9 cellular contexts compared by ENCODE assay signal in the genomic region with DNA sequence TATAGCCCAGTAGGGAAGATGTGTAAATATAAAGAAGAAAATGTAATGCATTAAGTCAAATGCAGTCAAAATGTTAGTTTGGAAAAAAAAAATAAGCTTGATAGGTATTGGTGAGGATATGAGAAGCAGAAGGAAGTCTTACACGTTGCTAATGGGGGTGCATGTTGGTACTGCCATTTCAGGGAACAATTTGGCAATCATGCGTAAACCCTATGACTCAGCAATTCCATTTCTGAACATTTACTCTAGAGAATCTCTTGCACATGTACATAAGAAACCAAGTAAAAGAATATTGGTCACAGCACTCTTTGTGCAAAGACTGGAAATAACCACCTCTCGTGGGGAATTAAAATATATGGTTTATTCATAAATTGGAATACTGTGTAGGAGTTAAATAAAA. TPM values are rescaled to one million over a fixed set of nuclear protein-coding genes. Genes with fewer than 3 reads are reported as not detected.
DNase-seq lines count a peak whose midpoint lies in the region; ATAC-seq and TF ChIP-seq lines count a peak whose summit lies in the region.
"Had no signal": no experiment of that assay in that cellular context is flagged by ENCODE, and none has a peak within 500 bp of the region (broad histone marks: within the 10 kb centered on the region; RNA-seq: fewer than 3 reads in every experiment).

No MANE protein-coding gene starts in this region.

- POLR2A ChIA-PET in Caco-2 (lab: Charles Lee): no interaction called here

- WGBS in prostate gland: 32% methylated on average over 3 of the region's 3 CpGs
- 74 to 89% methylated on average over 3 of the region's 3 CpGs for WGBS in testis, 2 donors

- TF ChIP-seq POLR2A in prostate gland (IDR thresholded peaks at IDR 0.05): no peak
- TF ChIP-seq POLR2A in testis (IDR thresholded peaks at IDR 0.05): no peak

- H3K4me3 Mint-ChIP-seq in Caco-2 (ENCODE audit: unreplicated experiment): no peak overlapping the region
- H3K4me3 Mint-ChIP-seq: IgD-negative memory B cell had no signal

- H3K4me3 ChIP-seq in Caco-2 (ENCODE audit: low read depth, low read length) (no peak overlapping the region), coronary artery (no peak overlapping the region), prostate gland (no peak overlapping the region), testis (no peak overlapping the region), SJCRH30 (no peak overlapping the region)

- peak; percentile 30 for ATAC-seq in GM21528 (IDR thresholded peaks at IDR 0.05; ENCODE audit: low FRiP score, unreplicated experiment)

- H3K27ac ChIP-seq in coronary artery (peak overlapping the region; percentile 83 to 84), prostate gland (no peak overlapping the region), testis (no peak overlapping the region), SJCRH30 (no peak overlapping the region)

- intact Hi-C loops in Caco-2 (cut with micrococcal nuclease; ENCODE audit: unreplicated experiment) (no loop called here), prostate gland (cut with DNase I) (no loop called here), testis (cut with DNase I; ENCODE audit: low total_unique reads) (no loop called here)

- H3K27me3 ChIP-seq in Caco-2 (replicated peaks; ENCODE audit: control insufficient read depth, insufficient read depth, low read length) (no peaks in the 10 kb centered on the region), prostate gland (replicated peaks; ENCODE audit: insufficient read depth) (no peaks in the 10 kb centered on the region), testis (no peaks in the 10 kb centered on the region), SJCRH30 (0 out of 2 replicates have a peak, but pooled peaks cover 1% of the 10 kb centered on the region)

- CTCF ChIA-PET in Caco-2 (lab: Charles Lee): interaction anchor here (0.6 kb wide), 1 partner anchor 11 kb away, joined by 3 read pairs; no protein-coding TSS in a partner anchor

- peaks cover 27% of the 10 kb centered on the region for H3K4me1 Mint-ChIP-seq in Caco-2 (ENCODE audit: low read depth, unreplicated experiment)

- H3K36me3 ChIP-seq in Caco-2 (ENCODE audit: control insufficient read depth, insufficient read depth, low read length) (no peaks in the 10 kb centered on the region), prostate gland (no peaks in the 10 kb centered on the region), testis (ENCODE audit: low read depth, missing control alignments) (no peaks in the 10 kb centered on the region), SJCRH30 (no peaks in the 10 kb centered on the region)

- H3K4me1 ChIP-seq in Caco-2 (peaks cover 18% of the 10 kb centered on the region; the same call in 1 of the 2 replicates), prostate gland (replicated peaks) (no peaks in the 10 kb centered on the region), testis (no peaks in the 10 kb centered on the region), SJCRH30 (peaks cover 5% of the 10 kb centered on the region)

- no peaks in the 10 kb centered on the region for H3K9me3 ChIP-seq in Caco-2
- no peaks in the 10 kb centered on the region for H3K9me3 ChIP-seq in prostate gland
- H3K9me3 ChIP-seq in testis: no peaks in the 10 kb centered on the region
- H3K9me3 ChIP-seq in SJCRH30 (replicated peaks): no peaks in the 10 kb centered on the region

- peaks cover 9% of the 10 kb centered on the region for H3K9me3 Mint-ChIP-seq in Caco-2 (ENCODE audit: unreplicated experiment)
- H3K9me3 Mint-ChIP-seq: IgD-negative memory B cell had no signal

- DNase-seq in Caco-2 (no peak), NCI-H69 (lab: John Stamatoyannopoulos, UW) (peak; percentile 1), coronary artery (ENCODE audit: low spot score) (no peak), prostate gland (ENCODE audit: low spot score) (peak; percentile 23), testis (no peak), SJCRH30 (no peak)
- no peak for DNase-seq in effector CD8-positive, alpha-beta T cell (lab: John Stamatoyannopoulos, UW)

- BruUV-seq in Caco-2 (replicated peaks; lab: Mats Ljungman, UMichigan): no TSS peak

- H3K36me3 Mint-ChIP-seq in Caco-2 (ENCODE audit: insufficient read depth, unreplicated experiment): no peaks in the 10 kb centered on the region
- H3K36me3 Mint-ChIP-seq: IgD-negative memory B cell had no signal

- TF ChIP-seq CTCF in Caco-2 (IDR thresholded peaks at IDR 0.05; ENCODE audit: insufficient read depth in 1 of 2, low read depth in 1 of 2, low read length in 1 of 2, severe bottlenecking in 1 of 2, unreplicated experiment in 1 of 2) (no peak), coronary artery (IDR thresholded peaks at IDR 0.05) (no peak), prostate gland (IDR thresholded peaks at IDR 0.05) (no peak), testis (IDR thresholded peaks at IDR 0.05) (no peak)

- no peaks in the 10 kb centered on the region for H3K27me3 Mint-ChIP-seq in Caco-2 (ENCODE audit: insufficient read depth, unreplicated experiment)

- peak overlapping the region; percentile 35 for H3K27ac Mint-ChIP-seq in Caco-2 (ENCODE audit: unreplicated experiment)
- H3K27ac Mint-ChIP-seq: IgD-negative memory B cell had no signal

RNA-seq across cellular contexts. Expression of a gene that starts 35.5 kb away (rescaled TPM):
- total RNA-seq in Caco-2 (2022) (1.4 and 1.6 TPM in 2 replicates), prostate gland (1 to 10 TPM; 5.6 to 9.7 TPM), testis (1 to 10 TPM; 1.3 to 3.3 TPM)
- polyA plus RNA-seq in testis (ENCODE audit: insufficient read depth, low read depth, low replicate concordance): 0.95 TPM
- not detected in 2 replicates for total RNA-seq in SJCRH30 (2014; rRNA removed; shearing (Covaris generic))
- polyA plus RNA-seq: IgD-negative memory B cell had no signal

Comparison
In these comparisons a context has a peak if more than half of its experiments do, and no peak if none do; other contexts are left out.
1. DNase-seq: peak in NCI-H69 (single experiment) and prostate gland (single experiment); none in Caco-2 (0 of 2), coronary artery (single experiment), testis (single experiment), SJCRH30 (0 of 2) and effector CD8-positive, alpha-beta T cell (single experiment).
2. H3K27ac ChIP-seq: peak in coronary artery (2 of 2); none in prostate gland (0 of 2), testis (0 of 2) and SJCRH30 (single experiment).